In genomic region chr1:48472747-48473146, GRCh38 we compare ENCODE assay signal across 8 cellular contexts. TPM values are rescaled to one million over a fixed set of nuclear protein-coding genes. Genes with fewer than 3 reads are reported as not detected.
DNase-seq lines count a peak whose midpoint lies in the region; ATAC-seq, FAIRE-seq and TF ChIP-seq lines count a peak whose summit lies in the region.

No MANE protein-coding gene starts in this region.

- H3K4me2 ChIP-seq in GM23338, result peak overlapping the region; percentile 72

- FAIRE-seq in H54 (lab: Jason Lieb, UNC), result no peak

- no peak for ATAC-seq in GM23338
- ATAC-seq in gastrocnemius medialis, result no peak
- no peak for ATAC-seq in GM18511 (IDR thresholded peaks at IDR 0.05; ENCODE audit: unreplicated experiment)
- no peak for ATAC-seq in GM19395 (IDR thresholded peaks at IDR 0.05; ENCODE audit: unreplicated experiment)

- H3K9me2 ChIP-seq in GM23338 (ENCODE audit: insufficient read depth), result peaks cover 5% of the 10 kb centered on the region; the same call in 1 of the 2 replicates

- H3K79me2 ChIP-seq in GM23338 (replicated peaks; ENCODE audit: insufficient read depth), result 0 out of 2 replicates have a peak, but pooled peaks cover 6% of the 10 kb centered on the region

- H3K27ac Mint-ChIP-seq in GM23338, result peak overlapping the region; percentile 93

- H3K27ac ChIP-seq in GM23338 (ENCODE audit: low read depth) (no peak overlapping the region), WERI-Rb-1 (peak overlapping the region; percentile 72), gastrocnemius medialis (peak overlapping the region; percentile 77 to 81 (median 78))

- peaks cover 17% of the 10 kb centered on the region for H3K4me1 ChIP-seq in GM23338 (ENCODE audit: insufficient read depth)
- peaks cover 0 to 20% of the 10 kb centered on the region in 2 donors for H3K4me1 ChIP-seq in gastrocnemius medialis

- H3K36me3 ChIP-seq in GM23338 (ENCODE audit: insufficient read depth) (no peaks in the 10 kb centered on the region), WERI-Rb-1 (no peaks in the 10 kb centered on the region), gastrocnemius medialis (no peaks in the 10 kb centered on the region)

- no peak for DNase-seq in GM23338 (ENCODE audit: low spot score)
- no peak for DNase-seq in WERI-Rb-1
- peak; percentile 2 for DNase-seq in fibroblast of villous mesenchyme (ENCODE audit: low read depth)
- no peak for DNase-seq in gastrocnemius medialis
- no peak for DNase-seq in MV-4-11 (lab: John Stamatoyannopoulos, UW)
- DNase-seq in H54 (ENCODE audit: insufficient read length, low spot score), result no peak

- H3K4me3 Mint-ChIP-seq in GM23338, result peak overlapping the region; percentile 88

- H3F3A ChIP-seq in GM23338 (replicated peaks; ENCODE audit: low read depth), result peaks cover 12% of the 10 kb centered on the region

- TF ChIP-seq CTCF in GM23338 (conservative IDR thresholded peaks at IDR 0.05; ENCODE audit: low read depth in 2 of 2), result no peak
- TF ChIP-seq CTCF in WERI-Rb-1 (IDR thresholded peaks at IDR 0.05; ENCODE audit: low read depth, low read length), result no peak
- no peak for TF ChIP-seq CTCF in fibroblast of villous mesenchyme (IDR thresholded peaks at IDR 0.05; ENCODE audit: insufficient read depth, low read depth, low read length)
- TF ChIP-seq CTCF in gastrocnemius medialis (IDR thresholded peaks at IDR 0.05 in 4 of 5, conservative IDR thresholded peaks at IDR 0.05 in 1 of 5), result no peak

- H2AFZ ChIP-seq in GM23338, result peak overlapping the region; percentile 88; the same call in 1 of the 2 replicates

- no peaks in the 10 kb centered on the region for H4K20me1 ChIP-seq in GM23338 (replicated peaks; ENCODE audit: insufficient read depth)

- no peak for TF ChIP-seq POLR2A in gastrocnemius medialis (IDR thresholded peaks at IDR 0.05)
- TF ChIP-seq POLR2A in H54 (IDR thresholded peaks at IDR 0.05; ENCODE audit: low read depth, low read length), result no peak

- H3K4me1 Mint-ChIP-seq in GM23338, result peaks cover 26% of the 10 kb centered on the region

- H3K27me3 Mint-ChIP-seq in GM23338 (ENCODE audit: insufficient read depth, low read depth, poor library complexity), result peaks cover 7% of the 10 kb centered on the region

- peaks cover 14% of the 10 kb centered on the region for H3K36me3 Mint-ChIP-seq in GM23338 (ENCODE audit: low read depth)

- in situ Hi-C loops in gastrocnemius medialis (cut with MboI; ENCODE audit: low sequenced_read_pairs in 4 of 4), result no loop called here

- peaks cover 23% of the 10 kb centered on the region for H3K9me3 Mint-ChIP-seq in GM23338

- intact Hi-C loops in gastrocnemius medialis (cut with DNase I; ENCODE audit: low total_unique reads), result no loop called here

- no peaks in the 10 kb centered on the region for H3K27me3 ChIP-seq in GM23338 (ENCODE audit: insufficient read depth)
- H3K27me3 ChIP-seq in WERI-Rb-1 (ENCODE audit: insufficient read depth, low read depth, severe bottlenecking), result no peaks in the 10 kb centered on the region
- H3K27me3 ChIP-seq in gastrocnemius medialis, result no peaks in the 10 kb centered on the region

- peaks cover 10% of the 10 kb centered on the region for H3K9me3 ChIP-seq in WERI-Rb-1 (ENCODE audit: severe bottlenecking)
- no peaks in the 10 kb centered on the region for H3K9me3 ChIP-seq in gastrocnemius medialis

- H3K4me3 ChIP-seq in GM23338 (peak overlapping the region; percentile 94), WERI-Rb-1 (ENCODE audit: low read depth, low read length) (peak overlapping the region; percentile 73), fibroblast of villous mesenchyme (ENCODE audit: low read depth, low read length) (peak overlapping the region; percentile 71), gastrocnemius medialis (peak overlapping the region; percentile 54 to 80 (median 74))

TF ChIP-seq in GM23338, 12 proteins besides CTCF, POLR2A, EP300 and RAD21 (continues in another document):
- TF ChIP-seq ETS1 (IDR thresholded peaks at IDR 0.05) (no peak), POLR2AphosphoS5 (IDR thresholded peaks at IDR 0.05; ENCODE audit: low read depth) (no peak), JUNB (IDR thresholded peaks at IDR 0.05; ENCODE audit: unreplicated experiment) (no peak), REST (IDR thresholded peaks at IDR 0.05; ENCODE audit: unreplicated experiment) (no peak), EZH2phosphoT487 (IDR thresholded peaks at IDR 0.05; ENCODE audit: unreplicated experiment) (no peak), ZNF114 (CRISPR knock-in tag; IDR thresholded peaks at IDR 0.05) (no peak), CREB1 (CRISPR knock-in tag; IDR thresholded peaks at IDR 0.05; ENCODE audit: low read depth) (no peak), EZH2 (IDR thresholded peaks at IDR 0.05; ENCODE audit: low read depth, unreplicated experiment) (no peak), ZNF331 (CRISPR knock-in tag; IDR thresholded peaks at IDR 0.05; ENCODE audit: low read depth) (no peak), STAT1 (IDR thresholded peaks at IDR 0.05; ENCODE audit: unreplicated experiment) (no peak), NANOG (IDR thresholded peaks at IDR 0.05; ENCODE audit: borderline replicate concordance) (no peak)

RNA-seq across cellular contexts. Expression of gene SPATA6, which starts 0.7 kb away (rescaled TPM):
- total RNA-seq in GM23338 (2014; rRNA removed; shearing (Covaris generic)), result 7.5 and 10.6 TPM in 2 replicates
- 10.9 and 13.3 TPM in 2 replicates for polyA plus RNA-seq in GM23338 (2016; fragmentation: Nextera tagmentation; extraction: Ambion mirVana)
- total RNA-seq in fibroblast of villous mesenchyme (4.2 and 4.7 TPM in 2 replicates), gastrocnemius medialis (1 to 10 TPM in 3 of 4 donors, under 1 TPM in 1; 0.85 to 7.0 (median 3.2) TPM)
